17 cellular contexts compared by ENCODE assay signal in the genomic region with DNA sequence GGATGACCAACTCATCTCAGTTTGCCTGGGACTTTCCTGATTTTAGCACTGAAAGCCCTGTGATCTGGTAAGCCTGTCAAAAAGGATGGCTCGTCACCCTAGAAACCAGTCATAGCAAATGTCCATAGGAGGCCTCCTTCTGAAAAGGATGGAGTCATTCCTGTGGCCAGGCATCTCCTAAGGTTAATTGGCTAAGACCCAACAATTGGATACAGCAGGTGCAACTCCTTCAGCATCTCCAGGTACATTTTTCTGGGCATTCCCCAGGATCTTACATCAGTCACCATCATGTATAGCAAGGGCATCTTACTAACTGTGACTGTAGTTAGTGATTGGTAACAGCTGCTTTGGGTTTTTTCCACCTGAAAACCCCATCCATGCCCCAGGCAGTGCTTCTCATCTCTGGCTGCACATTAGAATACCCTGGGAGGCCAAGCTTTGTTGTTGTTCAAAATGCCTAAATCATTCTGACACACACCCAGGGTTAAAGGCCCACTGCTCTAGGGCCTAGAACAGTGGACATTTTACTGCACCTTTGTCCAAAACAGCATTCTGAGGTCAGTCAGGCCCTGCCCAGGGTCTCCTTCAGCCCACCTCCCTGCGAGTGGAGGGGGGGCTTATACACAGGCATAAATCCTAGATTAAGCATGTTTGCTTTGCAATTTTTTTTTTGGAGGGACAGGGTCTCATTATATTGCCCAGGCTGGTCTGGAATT. TPM values are rescaled to one million over a fixed set of nuclear protein-coding genes. Genes with fewer than 3 reads are reported as not detected.
A peak's percentile ranks its signal among the peaks of the same experiment; 100 is the strongest.
DNase-seq lines count a peak whose midpoint lies in the region; ATAC-seq lines count a peak whose summit lies in the region.
"Had no signal": no experiment of that assay in that cellular context is flagged by ENCODE, and none has a peak within 500 bp of the region (broad histone marks: within the 10 kb centered on the region; RNA-seq: fewer than 3 reads in every experiment).

No MANE protein-coding gene starts in this region.

- H3K36me3 Mint-ChIP-seq in activated naive CD4-positive, alpha-beta T cell treated with anti-CD3 and anti-CD28 coated beads, Interleukin-2, amount 50 U/mL, for 72 hours = peaks cover 4 to 13% of the 10 kb centered on the region in 2 donors
- no peaks in the 10 kb centered on the region for H3K36me3 Mint-ChIP-seq in effector memory CD8-positive, alpha-beta T cell (ENCODE audit: insufficient read depth)
- H3K36me3 Mint-ChIP-seq: memory B cell had no signal

- H3K27ac Mint-ChIP-seq in activated naive CD4-positive, alpha-beta T cell treated with anti-CD3 and anti-CD28 coated beads, Interleukin-2, amount 50 U/mL, for 72 hours = no peak overlapping the region
- no peak overlapping the region for H3K27ac Mint-ChIP-seq in effector memory CD8-positive, alpha-beta T cell
- H3K27ac Mint-ChIP-seq: activated CD4-positive, alpha-beta T cell treated with anti-CD3 and anti-CD28 coated beads, Interleukin-2, amount 10 ng/mL, durations not matched to agents 24 days and 14 days; memory B cell had no signal

- no peaks in the 10 kb centered on the region for H3K4me1 Mint-ChIP-seq in effector memory CD8-positive, alpha-beta T cell (ENCODE audit: low read depth in 2 of 2)
- H3K4me1 Mint-ChIP-seq: activated CD4-positive, alpha-beta T cell treated with anti-CD3 and anti-CD28 coated beads, Interleukin-2, amount 10 ng/mL, durations not matched to agents 24 days and 14 days; memory B cell had no signal

- no peak for DNase-seq in activated naive CD4-positive, alpha-beta T cell treated with anti-CD3 and anti-CD28 coated beads, Interleukin-2, amount 50 U/mL, for 72 hours (ENCODE audit: low spot score in 2 of 2)
- DNase-seq in activated naive CD4-positive, alpha-beta T cell treated with Interleukin-2 at 50 U/mL for 16 hours = no peak
- DNase-seq in stimulated activated naive CD8-positive, alpha-beta T cell treated with anti-CD3 and anti-CD28 coated beads, Interleukin-15, Interleukin-2, amounts not matched to agents 100 U/mL and 50 U/mL, for 24 hours = no peak
- DNase-seq in anterior cingulate cortex (lab: John Stamatoyannopoulos, UW) = no peak
- DNase-seq in effector memory CD8-positive, alpha-beta T cell = no peak
- no peak for DNase-seq in stimulated activated CD8-positive, alpha-beta memory T cell treated with anti-CD3 and anti-CD28 coated beads, Interleukin-4, amount 100 ng/mL, for 48 hours
- DNase-seq: activated CD4-positive, alpha-beta T cell treated with anti-CD3 and anti-CD28 coated beads, Interleukin-2, amount 10 ng/mL, durations not matched to agents 24 days and 14 days; Calu3; central memory CD4-positive, alpha-beta T cell; hippocampal formation; occipital lobe; upper lobe of left lung had no signal

- peak; percentile 36 to 40 for ATAC-seq in activated naive CD4-positive, alpha-beta T cell treated with anti-CD3 and anti-CD28 coated beads, Interleukin-2, amount 50 U/mL, for 72 hours
- ATAC-seq in HG02610 (IDR thresholded peaks at IDR 0.05; ENCODE audit: unreplicated experiment) (peak; percentile 69), HG03439 (IDR thresholded peaks at IDR 0.05; ENCODE audit: unreplicated experiment) (peak; percentile 58)
- ATAC-seq in stimulated activated naive CD8-positive, alpha-beta T cell treated with anti-CD3 and anti-CD28 coated beads, Interleukin-15, Interleukin-2, amounts not matched to agents 100 U/mL and 50 U/mL, for 24 hours = peak; percentile 29
- no peak for ATAC-seq in effector memory CD8-positive, alpha-beta T cell (replicated peaks)

- no peak overlapping the region for H3K4me3 Mint-ChIP-seq in effector memory CD8-positive, alpha-beta T cell
- H3K4me3 Mint-ChIP-seq: activated CD4-positive, alpha-beta T cell treated with anti-CD3 and anti-CD28 coated beads, Interleukin-2, amount 10 ng/mL, durations not matched to agents 24 days and 14 days; memory B cell had no signal

- peaks cover 4 to 15% of the 10 kb centered on the region in 2 donors for H3K9me3 Mint-ChIP-seq in activated naive CD4-positive, alpha-beta T cell treated with anti-CD3 and anti-CD28 coated beads, Interleukin-2, amount 50 U/mL, for 72 hours
- no peaks in the 10 kb centered on the region for H3K9me3 Mint-ChIP-seq in effector memory CD8-positive, alpha-beta T cell

- peaks cover 1 to 36% of the 10 kb centered on the region in 2 donors for H3K27me3 Mint-ChIP-seq in effector memory CD8-positive, alpha-beta T cell
- H3K27me3 Mint-ChIP-seq: activated CD4-positive, alpha-beta T cell treated with anti-CD3 and anti-CD28 coated beads, Interleukin-2, amount 10 ng/mL, durations not matched to agents 24 days and 14 days had no signal

RNA-seq across cellular contexts. Expression of a gene that starts 28.3 kb away (rescaled TPM):
- total RNA-seq in activated naive CD4-positive, alpha-beta T cell treated with anti-CD3 and anti-CD28 coated beads, Interleukin-2, amount 50 U/mL, for 72 hours = under 1 TPM in 1 of 2 donors, not detected in 1; 0.35 TPM
- total RNA-seq: A673; activated CD4-positive, alpha-beta T cell treated with anti-CD3 and anti-CD28 coated beads, Interleukin-2, amount 10 ng/mL, durations not matched to agents 24 days and 14 days; Calu3; epithelial cell of proximal tubule had no signal
